ENCODE assay signal across 17 cellular contexts in genomic region chr7:41855798-41856197, GRCh38.
A peak's percentile ranks its signal among the peaks of the same experiment; 100 is the strongest.
DNase-seq lines count a peak whose midpoint lies in the region; ATAC-seq, FAIRE-seq and TF ChIP-seq lines count a peak whose summit lies in the region.
"Had no signal": no experiment of that assay in that cellular context is flagged by ENCODE, and none has a peak within 500 bp of the region (broad histone marks: within the 10 kb centered on the region; RNA-seq: fewer than 3 reads in every experiment).

No MANE protein-coding gene starts in this region.

- FAIRE-seq in RCC 7860 (lab: Jason Lieb, UNC) = no peak
- FAIRE-seq: A204.1, HepG2 had no signal

- H3K27me3 Mint-ChIP-seq in activated naive CD8-positive, alpha-beta T cell treated with anti-CD3 and anti-CD28 coated beads, Interleukin-2, amount 50 U/mL, for 24 hours = peaks cover 26% of the 10 kb centered on the region

- no peak overlapping the region for H3K4me3 Mint-ChIP-seq in activated naive CD8-positive, alpha-beta T cell treated with anti-CD3 and anti-CD28 coated beads, Interleukin-2, amount 50 U/mL, for 24 hours
- H3K4me3 Mint-ChIP-seq: CD14-positive monocyte had no signal

- H3K36me3 Mint-ChIP-seq in activated naive CD8-positive, alpha-beta T cell treated with anti-CD3 and anti-CD28 coated beads, Interleukin-2, amount 50 U/mL, for 24 hours (ENCODE audit: low read depth) = no peaks in the 10 kb centered on the region
- H3K36me3 Mint-ChIP-seq: CD14-positive monocyte had no signal

- H3K4me1 Mint-ChIP-seq in activated naive CD8-positive, alpha-beta T cell treated with anti-CD3 and anti-CD28 coated beads, Interleukin-2, amount 50 U/mL, for 24 hours = peaks cover 7% of the 10 kb centered on the region
- H3K4me1 Mint-ChIP-seq: CD14-positive monocyte had no signal

- DNase-seq in CD1c-positive myeloid dendritic cell (ENCODE audit: extremely low spot score) (peak; percentile 47), HT1080 (ENCODE audit: low read depth) (peak; percentile 71), RCC 7860 (ENCODE audit: low spot score) (peak; percentile 28), fibroblast of the aortic adventitia (ENCODE audit: low read depth) (peak; percentile 15), DMS79 (lab: John Stamatoyannopoulos, UW) (no peak), ureter (ENCODE audit: low spot score) (no peak)
- DNase-seq in activated naive CD8-positive, alpha-beta T cell treated with anti-CD3 and anti-CD28 coated beads, Interleukin-2, amount 50 U/mL, for 24 hours = no peak
- no peak for DNase-seq in effector CD8-positive, alpha-beta T cell (lab: John Stamatoyannopoulos, UW)
- DNase-seq: GF-D8, GOT3, NCI-H1048, NCI-H2107, Peyer's patch, SHP77 treated with DMSO at 0.1 percent for 48 hours had no signal

- H3K27ac Mint-ChIP-seq in activated naive CD8-positive, alpha-beta T cell treated with anti-CD3 and anti-CD28 coated beads, Interleukin-2, amount 50 U/mL, for 24 hours = no peak overlapping the region
- H3K27ac Mint-ChIP-seq: CD14-positive monocyte had no signal

- no peak for ATAC-seq in activated naive CD8-positive, alpha-beta T cell treated with anti-CD3 and anti-CD28 coated beads, Interleukin-2, amount 50 U/mL, for 24 hours
- ATAC-seq: HepG2 had no signal

- TF ChIP-seq CTCF in fibroblast of the aortic adventitia (IDR thresholded peaks at IDR 0.05; ENCODE audit: insufficient read depth, low read length) = no peak

- no peak overlapping the region for H3K4me3 ChIP-seq in fibroblast of the aortic adventitia (ENCODE audit: low read depth, low read length)
- H3K4me3 ChIP-seq: Peyer's patch had no signal

- H3K9me3 Mint-ChIP-seq in activated naive CD8-positive, alpha-beta T cell treated with anti-CD3 and anti-CD28 coated beads, Interleukin-2, amount 50 U/mL, for 24 hours = peaks cover 6% of the 10 kb centered on the region

Comparison
In these comparisons a context has a peak if more than half of its experiments do, and no peak if none do; other contexts are left out.
1. DNase-seq: peak in CD1c-positive myeloid dendritic cell (single experiment), HT1080 (single experiment), RCC 7860 (single experiment) and fibroblast of the aortic adventitia (single experiment); none in DMS79 (single experiment), ureter (single experiment), activated naive CD8-positive, alpha-beta T cell treated with anti-CD3 and anti-CD28 coated beads, Interleukin-2, amount 50 U/mL, for 24 hours (single experiment) and effector CD8-positive, alpha-beta T cell (single experiment).